9 cellular contexts compared by ENCODE assay signal in genomic region chr17:4230142-4230541, GRCh38. TPM values are rescaled to one million over a fixed set of nuclear protein-coding genes. Genes with fewer than 3 reads are reported as not detected.
DNase-seq lines count a peak whose midpoint lies in the region; ATAC-seq and TF ChIP-seq lines count a peak whose summit lies in the region.
"Had no signal": no experiment of that assay in that cellular context is flagged by ENCODE, and none has a peak within 500 bp of the region (broad histone marks: within the 10 kb centered on the region; RNA-seq: fewer than 3 reads in every experiment).

No MANE protein-coding gene starts in this region.

- no peaks in the 10 kb centered on the region for H3K9me3 ChIP-seq in ovary

- H3K27me3 ChIP-seq in ovary, result no peaks in the 10 kb centered on the region

- no peak for TF ChIP-seq CTCF in RWPE1 (conservative IDR thresholded peaks at IDR 0.05; ENCODE audit: low read depth)
- no peak for TF ChIP-seq CTCF in fibroblast of pulmonary artery (IDR thresholded peaks at IDR 0.05; ENCODE audit: low read length, missing control alignments)
- no peak for TF ChIP-seq CTCF in ovary (IDR thresholded peaks at IDR 0.05)

- no peak overlapping the region for H3K27ac Mint-ChIP-seq in effector memory CD8-positive, alpha-beta T cell

- no peaks in the 10 kb centered on the region for H3K36me3 ChIP-seq in ovary

- no peak overlapping the region for H3K4me3 Mint-ChIP-seq in effector memory CD8-positive, alpha-beta T cell

- DNase-seq in Ammon's horn (ENCODE audit: low spot score) (peak; percentile 72), RWPE1 (ENCODE audit: low spot score) (peak; percentile 81), fibroblast of pulmonary artery (ENCODE audit: low read depth) (peak; percentile 99), ovary (peak in 4 of 5 donors; percentile 38 to 79 (median 60))
- no peak for DNase-seq in effector memory CD8-positive, alpha-beta T cell
- DNase-seq in activated CD4-positive, alpha-beta T cell treated with anti-CD3 and anti-CD28 coated beads, Interleukin-2, amount 50 U/mL, for 1 hour, result no peak
- DNase-seq: NCI-H524 had no signal

- intact Hi-C loops in ovary (cut with DNase I), result no loop called here

- H3K4me1 Mint-ChIP-seq in effector memory CD8-positive, alpha-beta T cell (ENCODE audit: low read depth in 2 of 2), result peaks cover 13 to 22% of the 10 kb centered on the region in 2 donors

- TF ChIP-seq POLR2A in ovary (IDR thresholded peaks at IDR 0.05), result no peak

- peaks cover 7% of the 10 kb centered on the region for H3K4me1 ChIP-seq in ovary (ENCODE audit: insufficient read depth)

- H3K27ac ChIP-seq in RWPE1 (no peak overlapping the region), ovary (peak overlapping the region in 1 of 2 donors; percentile 67)

- WGBS in ovary, 3 donors, result 2 to 3% (median 2%) methylated on average over 2 of the region's 2 CpGs

- ATAC-seq in HG03108 (IDR thresholded peaks at IDR 0.05; ENCODE audit: unreplicated experiment), result no peak
- ATAC-seq in effector memory CD8-positive, alpha-beta T cell (replicated peaks), result no peak
- no peak for ATAC-seq in GM19351 (IDR thresholded peaks at IDR 0.05; ENCODE audit: unreplicated experiment)

- no peak for TF ChIP-seq EP300 in ovary (IDR thresholded peaks at IDR 0.05)

- peaks cover 31% of the 10 kb centered on the region for H3K36me3 Mint-ChIP-seq in effector memory CD8-positive, alpha-beta T cell (ENCODE audit: insufficient read depth)

- no peaks in the 10 kb centered on the region for H3K27me3 Mint-ChIP-seq in effector memory CD8-positive, alpha-beta T cell

- H3K9me3 Mint-ChIP-seq in effector memory CD8-positive, alpha-beta T cell, result no peaks in the 10 kb centered on the region

- peak overlapping the region; percentile 19 for H3K4me3 ChIP-seq in fibroblast of pulmonary artery (replicated peaks; ENCODE audit: low read depth, low read length)
- H3K4me3 ChIP-seq in ovary, result no peak overlapping the region

- POLR2A ChIA-PET in RWPE1 (lab: Yijun Ruan, JAX; ENCODE audit: low non-redundant PET), result interaction anchor here (0.8 kb wide), 1 partner anchor 14 kb away, joined by 3 read pairs; no protein-coding TSS in a partner anchor

- CTCF ChIA-PET in RWPE1 (lab: Yijun Ruan, JAX), result interaction anchor here (0.6 to 1.1 kb wide), 2 partner anchors 15 to 33 kb away, joined by 4 to 5 read pairs; no protein-coding TSS in a partner anchor

RNA-seq across cellular contexts. Expression of gene ANKFY1, which starts 33.6 kb away (rescaled TPM):
- 10 to 100 TPM; 28.4 to 65.1 (median 47.4) TPM for total RNA-seq in ovary
- polyA plus RNA-seq in ovary, result 10 to 100 TPM; 13.7 to 34.8 TPM

Comparison
In these comparisons a context has a peak if more than half of its experiments do, and no peak if none do; other contexts are left out.
1. DNase-seq: peak in Ammon's horn (single experiment), RWPE1 (single experiment), fibroblast of pulmonary artery (single experiment) and ovary (4 of 5); none in effector memory CD8-positive, alpha-beta T cell (0 of 3) and activated CD4-positive, alpha-beta T cell treated with anti-CD3 and anti-CD28 coated beads, Interleukin-2, amount 50 U/mL, for 1 hour (single experiment).